In the genomic region with DNA sequence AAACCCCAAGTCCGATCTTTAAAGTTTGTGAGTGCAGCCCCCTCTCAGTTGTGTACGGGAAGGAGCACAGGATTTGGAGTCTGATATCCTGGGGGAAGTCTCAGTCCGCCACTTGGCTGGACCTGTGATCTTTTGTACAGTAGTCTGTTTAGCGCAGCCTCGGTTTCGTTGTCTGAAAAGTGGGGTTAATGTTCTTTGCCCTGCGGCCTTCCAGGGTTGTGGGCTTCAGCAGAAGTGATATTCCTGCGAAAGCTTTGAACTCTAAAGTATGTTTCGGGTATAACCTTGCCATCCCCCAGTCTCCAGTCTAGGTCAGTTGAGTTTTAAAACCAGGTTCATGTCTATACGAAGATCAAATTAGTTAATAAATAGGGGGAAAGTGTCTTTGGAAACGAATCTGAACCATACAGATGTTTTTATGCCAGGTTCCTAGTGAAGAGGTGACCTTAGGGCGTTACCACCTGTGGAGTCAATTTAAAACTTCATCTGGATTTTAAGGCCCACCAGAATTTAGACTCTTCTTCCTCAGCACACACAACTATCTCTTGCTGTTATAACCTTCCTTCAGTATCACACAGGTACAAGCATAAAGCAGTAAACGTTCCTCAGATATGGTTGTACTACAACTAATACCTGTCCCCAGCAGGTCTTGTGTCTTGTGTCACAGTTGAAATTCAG, we compare ENCODE assay signal across 8 cellular contexts. TPM values are rescaled to one million over a fixed set of nuclear protein-coding genes. Genes with fewer than 3 reads are reported as not detected.
DNase-seq lines count a peak whose midpoint lies in the region; ATAC-seq and TF ChIP-seq lines count a peak whose summit lies in the region.

No MANE protein-coding gene starts in this region.

- no peaks in the 10 kb centered on the region for H3K27me3 ChIP-seq in Caco-2 (replicated peaks; ENCODE audit: control insufficient read depth, insufficient read depth, low read length)
- H3K27me3 ChIP-seq in H7 (ENCODE audit: control insufficient read depth, insufficient read depth, low read length): no peaks in the 10 kb centered on the region
- H3K27me3 ChIP-seq in iPS-20b (ENCODE audit: insufficient read depth, low read length): no peaks in the 10 kb centered on the region
- H3K27me3 ChIP-seq in stomach: no peaks in the 10 kb centered on the region

- no peak for ATAC-seq in HG03521 (IDR thresholded peaks at IDR 0.05; ENCODE audit: unreplicated experiment)
- no peak for ATAC-seq in GM18861 (IDR thresholded peaks at IDR 0.05; ENCODE audit: unreplicated experiment)

- H3K36me3 Mint-ChIP-seq in Caco-2 (ENCODE audit: insufficient read depth, unreplicated experiment): peaks cover 13% of the 10 kb centered on the region
- peaks cover 23% of the 10 kb centered on the region for H3K36me3 Mint-ChIP-seq in activated T-helper 2 cell treated with anti-CD3 and anti-CD28 coated beads, Interferon-gamma antibody, Interleukin-2, Interleukin-4, amounts not matched to agents 10 μg/mL and 5 μg/mL and 100 μg/mL, durations not matched to agents 14 hours and 24 hours and 36 hours (ENCODE audit: low read depth)

- 9 to 12% (median 11%) methylated on average over 13 of the region's 13 CpGs for WGBS in stomach, 5 donors

- TF ChIP-seq CTCF in Caco-2 (IDR thresholded peaks at IDR 0.05; ENCODE audit: insufficient read depth in 1 of 2, low read depth in 1 of 2, low read length in 1 of 2, severe bottlenecking in 1 of 2, unreplicated experiment in 1 of 2) (no peak), stomach (IDR thresholded peaks at IDR 0.05) (no peak)

- peak overlapping the region; percentile 89 for H3K4me3 Mint-ChIP-seq in Caco-2 (ENCODE audit: unreplicated experiment)
- peak overlapping the region; percentile 89 for H3K4me3 Mint-ChIP-seq in activated T-helper 2 cell treated with anti-CD3 and anti-CD28 coated beads, Interferon-gamma antibody, Interleukin-2, Interleukin-4, amounts not matched to agents 10 μg/mL and 5 μg/mL and 100 μg/mL, durations not matched to agents 14 hours and 24 hours and 36 hours (ENCODE audit: low read depth)

- H3K36me3 ChIP-seq in Caco-2 (ENCODE audit: control insufficient read depth, insufficient read depth, low read length) (no peaks in the 10 kb centered on the region), H7 (replicated peaks; ENCODE audit: control insufficient read depth, insufficient read depth, low read length) (no peaks in the 10 kb centered on the region), iPS-20b (ENCODE audit: insufficient read depth, low read depth, low read length) (no peaks in the 10 kb centered on the region), stomach (no peaks in the 10 kb centered on the region)

- no peaks in the 10 kb centered on the region for H3K9me3 Mint-ChIP-seq in Caco-2 (ENCODE audit: unreplicated experiment)
- H3K9me3 Mint-ChIP-seq in activated T-helper 2 cell treated with anti-CD3 and anti-CD28 coated beads, Interferon-gamma antibody, Interleukin-2, Interleukin-4, amounts not matched to agents 10 μg/mL and 5 μg/mL and 100 μg/mL, durations not matched to agents 14 hours and 24 hours and 36 hours: peaks cover 3% of the 10 kb centered on the region

- CTCF ChIA-PET in Caco-2 (lab: Charles Lee): interaction anchor here (0.8 to 1.4 kb wide), 2 partner anchors 92 to 174 kb away, joined by 4 read pairs; no protein-coding TSS in a partner anchor

- H3K4me3 ChIP-seq in Caco-2 (ENCODE audit: low read depth, low read length): peak overlapping the region; percentile 55
- H3K4me3 ChIP-seq in H7 (ENCODE audit: insufficient read depth, low read depth, low read length): peak overlapping the region; percentile 80
- peak overlapping the region; percentile 94 for H3K4me3 ChIP-seq in iPS-20b (ENCODE audit: low read length)
- H3K4me3 ChIP-seq in stomach: peak overlapping the region; percentile 78 to 93 (median 88)

- TSS peak; percentile 49 for BruUV-seq in Caco-2 (replicated peaks; lab: Mats Ljungman, UMichigan)

- peaks cover 10% of the 10 kb centered on the region for H3K4me1 Mint-ChIP-seq in Caco-2 (ENCODE audit: low read depth, unreplicated experiment)
- H3K4me1 Mint-ChIP-seq in activated T-helper 2 cell treated with anti-CD3 and anti-CD28 coated beads, Interferon-gamma antibody, Interleukin-2, Interleukin-4, amounts not matched to agents 10 μg/mL and 5 μg/mL and 100 μg/mL, durations not matched to agents 14 hours and 24 hours and 36 hours (ENCODE audit: low read depth): peaks cover 40% of the 10 kb centered on the region

- DNase-seq in Caco-2: no peak
- DNase-seq in H7: peak; percentile 15
- DNase-seq in activated T-helper 2 cell treated with anti-CD3 and anti-CD28 coated beads, Interferon-gamma antibody, Interleukin-2, Interleukin-4, amounts not matched to agents 10 μg/mL and 5 μg/mL and 100 μg/mL, durations not matched to agents 14 hours and 24 hours and 36 hours (ENCODE audit: low spot score): no peak
- DNase-seq in stomach: no peak
- no peak for DNase-seq in DMS153 treated with DMSO at 0.1 percent for 48 hours (lab: John Stamatoyannopoulos, UW; ENCODE audit: unreplicated experiment)

- H3K9me3 ChIP-seq in Caco-2 (no peaks in the 10 kb centered on the region), iPS-20b (ENCODE audit: insufficient read depth, low read depth, low read length) (peaks cover 5% of the 10 kb centered on the region; the same call in 1 of the 2 replicates), stomach (no peaks in the 10 kb centered on the region)

- no peak for TF ChIP-seq POLR2A in stomach (IDR thresholded peaks at IDR 0.05)

- intact Hi-C loops in Caco-2 (cut with micrococcal nuclease; ENCODE audit: unreplicated experiment) (no loop called here), stomach (cut with DNase I; ENCODE audit: low total_unique reads) (no loop called here)
- intact Hi-C loops in activated T-helper 2 cell treated with anti-CD3 and anti-CD28 coated beads, Interferon-gamma antibody, Interleukin-2, Interleukin-4, amounts not matched to agents 10 μg/mL and 5 μg/mL and 100 μg/mL, durations not matched to agents 14 hours and 24 hours and 36 hours (cut with micrococcal nuclease): loop anchor here (10.0 kb wide), 1 partner anchor 309 kb away; a partner anchor contains a TSS

- H3K4me1 ChIP-seq in Caco-2 (no peaks in the 10 kb centered on the region), iPS-20b (ENCODE audit: insufficient read depth, low read length) (peaks cover 7% of the 10 kb centered on the region; the same call in 1 of the 2 replicates), stomach (peaks cover 8 to 46% (median 33%) of the 10 kb centered on the region in 4 donors)

- no peaks in the 10 kb centered on the region for H3K27me3 Mint-ChIP-seq in Caco-2 (ENCODE audit: insufficient read depth, unreplicated experiment)
- H3K27me3 Mint-ChIP-seq in activated T-helper 2 cell treated with anti-CD3 and anti-CD28 coated beads, Interferon-gamma antibody, Interleukin-2, Interleukin-4, amounts not matched to agents 10 μg/mL and 5 μg/mL and 100 μg/mL, durations not matched to agents 14 hours and 24 hours and 36 hours (ENCODE audit: low read depth): no peaks in the 10 kb centered on the region

- H3K27ac ChIP-seq in iPS-20b (ENCODE audit: low read length): peak overlapping the region; percentile 48
- peak overlapping the region; percentile 91 to 96 (median 95) for H3K27ac ChIP-seq in stomach

- POLR2A ChIA-PET in Caco-2 (lab: Charles Lee): no interaction called here

- peak overlapping the region; percentile 89 for H3K9ac ChIP-seq in iPS-20b (ENCODE audit: low read depth, low read length)

- no peak for TF ChIP-seq EP300 in stomach (IDR thresholded peaks at IDR 0.05)

- H3K27ac Mint-ChIP-seq in Caco-2 (ENCODE audit: unreplicated experiment): peak overlapping the region; percentile 93
- H3K27ac Mint-ChIP-seq in activated T-helper 2 cell treated with anti-CD3 and anti-CD28 coated beads, Interferon-gamma antibody, Interleukin-2, Interleukin-4, amounts not matched to agents 10 μg/mL and 5 μg/mL and 100 μg/mL, durations not matched to agents 14 hours and 24 hours and 36 hours: peak overlapping the region; percentile 80

RNA-seq across cellular contexts. Expression of a gene that starts 0.9 kb away (rescaled TPM):
- total RNA-seq in Caco-2 (2022) (16.5 and 16.7 TPM in 2 replicates), stomach (10 to 100 TPM; 14.0 to 97.6 (median 18.3) TPM)
- 11.8 and 16.3 TPM in 2 replicates for total RNA-seq in H7 (2014; rRNA removed; shearing (Covaris generic))
- 17.9 and 18.4 TPM in 2 replicates for total RNA-seq in activated T-helper 2 cell treated with anti-CD3 and anti-CD28 coated beads, Interferon-gamma antibody, Interleukin-2, Interleukin-4, amounts not matched to agents 10 μg/mL and 5 μg/mL and 100 μg/mL, durations not matched to agents 14 hours and 24 hours and 36 hours
- 10 to 100 TPM in 1 of 3 donors, 1 to 10 TPM in 2; 7.3 to 11.0 (median 7.6) TPM for polyA plus RNA-seq in stomach
